8 cellular contexts compared by ENCODE assay signal in the genomic region with DNA sequence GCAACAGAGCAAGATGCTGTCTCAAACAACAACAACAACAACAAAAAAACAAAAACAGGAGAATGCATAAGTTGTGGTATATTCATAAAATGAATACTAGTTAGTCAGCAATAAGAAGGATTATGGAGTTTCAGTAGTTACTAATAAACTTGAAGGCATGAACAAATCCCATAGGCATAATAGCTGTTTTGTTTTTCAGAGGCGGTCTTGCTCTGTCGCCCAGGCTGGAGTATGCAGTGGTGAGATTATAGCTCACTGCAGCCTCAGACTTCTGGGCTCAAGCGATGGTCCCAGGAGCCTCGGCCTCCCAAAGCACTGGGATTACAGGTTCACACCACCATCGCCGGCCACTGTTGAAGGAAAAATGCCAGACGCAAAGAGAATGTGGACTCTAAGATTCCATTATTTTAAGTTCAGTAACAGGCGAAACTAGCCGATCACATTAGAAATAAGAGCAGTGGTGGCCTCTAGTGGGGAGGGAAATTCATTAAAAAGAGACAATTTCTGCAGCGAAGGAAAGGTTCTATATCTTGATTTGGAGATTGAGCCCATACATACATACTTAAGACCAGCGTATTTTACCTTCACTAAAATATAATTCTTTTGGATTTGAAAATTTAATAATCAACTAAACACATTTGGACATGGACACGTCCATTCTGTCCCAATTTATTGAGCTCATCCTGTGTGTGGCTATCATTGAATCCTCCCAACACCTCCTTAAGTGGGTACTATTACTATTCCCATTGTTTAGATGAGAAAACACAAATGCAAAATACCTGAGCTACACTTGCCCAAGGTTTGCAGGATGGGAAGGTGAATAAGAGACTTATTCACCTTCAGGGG. TPM values are rescaled to one million over a fixed set of nuclear protein-coding genes. Genes with fewer than 3 reads are reported as not detected.
DNase-seq lines count a peak whose midpoint lies in the region; ATAC-seq, FAIRE-seq and TF ChIP-seq lines count a peak whose summit lies in the region.

No MANE protein-coding gene starts in this region.

- TF ChIP-seq CTCF in C4-2B (conservative IDR thresholded peaks at IDR 0.05) (peak; percentile 75), suprapubic skin (IDR thresholded peaks at IDR 0.05) (peak; percentile 28 to 38)

- POLR2A ChIA-PET in activated CD8-positive, alpha-beta T cell treated with anti-CD3 and anti-CD28 coated beads, Interleukin-2, amount 10 ng/mL, durations not matched to agents 7 days and 5 days (lab: Charles Lee) = interaction anchor here (1.0 to 2.8 kb wide), 5 partner anchors 23 to 47 kb away, joined by 3 to 26 read pairs (median 4); partner anchors contain the start of genes HDAC11 and NUP210

- peak overlapping the region; percentile 89 for H3K4me3 Mint-ChIP-seq in activated CD8-positive, alpha-beta T cell treated with anti-CD3 and anti-CD28 coated beads, Interleukin-2, amount 10 ng/mL, durations not matched to agents 7 days and 5 days

- H3K9me3 ChIP-seq in suprapubic skin = no peaks in the 10 kb centered on the region

- 20% methylated on average over 12 of the region's 12 CpGs for WGBS in suprapubic skin

- FAIRE-seq in H54 (lab: Jason Lieb, UNC) = no peak

- no peak for ATAC-seq in activated CD8-positive, alpha-beta T cell treated with anti-CD3 and anti-CD28 coated beads, Interleukin-2, amount 10 ng/mL, durations not matched to agents 7 days and 5 days

- TF ChIP-seq POLR2A in H54 (IDR thresholded peaks at IDR 0.05; ENCODE audit: low read depth, low read length) (no peak), suprapubic skin (IDR thresholded peaks at IDR 0.05) (no peak)

- CTCF ChIA-PET in activated CD8-positive, alpha-beta T cell treated with anti-CD3 and anti-CD28 coated beads, Interleukin-2, amount 10 ng/mL, durations not matched to agents 7 days and 5 days (lab: Charles Lee) = interaction anchor here (0.6 to 6.4 kb wide), 51 partner anchors 8 to 752 kb away, joined by 3 to 169 read pairs (median 5); partner anchors contain the start of genes HDAC11 and NUP210

- H3K27ac ChIP-seq in C4-2B (peak overlapping the region; percentile 56; the same call in 1 of the 2 replicates), epithelial cell of prostate (peak overlapping the region; percentile 71), suprapubic skin (peak overlapping the region; percentile 30)

- H3K4me3 ChIP-seq in suprapubic skin = peak overlapping the region; percentile 45

- DNase-seq in H54 (ENCODE audit: insufficient read length, low spot score) (peak; percentile 33), NCI-H510A treated with DMSO at 0.1 percent for 48 hours (lab: John Stamatoyannopoulos, UW) (peak; percentile 36), epithelial cell of prostate (ENCODE audit: low read depth, low spot score) (no peak), mucosa of gallbladder (ENCODE audit: low spot score) (peak; percentile 54), suprapubic skin (ENCODE audit: low spot score in 2 of 2) (no peak), NCI-H187 treated with DMSO at 0.1 percent for 48 hours (lab: John Stamatoyannopoulos, UW) (no peak)
- peak; percentile 71 for DNase-seq in activated CD8-positive, alpha-beta T cell treated with anti-CD3 and anti-CD28 coated beads, Interleukin-2, amount 10 ng/mL, durations not matched to agents 7 days and 5 days

- H3K9me3 Mint-ChIP-seq in activated CD8-positive, alpha-beta T cell treated with anti-CD3 and anti-CD28 coated beads, Interleukin-2, amount 10 ng/mL, durations not matched to agents 7 days and 5 days (ENCODE audit: insufficient read depth) = no peaks in the 10 kb centered on the region

- no peak for TF ChIP-seq EP300 in suprapubic skin (IDR thresholded peaks at IDR 0.05)

- H3K4me1 Mint-ChIP-seq in activated CD8-positive, alpha-beta T cell treated with anti-CD3 and anti-CD28 coated beads, Interleukin-2, amount 10 ng/mL, durations not matched to agents 7 days and 5 days (ENCODE audit: low read depth) = peaks cover 27% of the 10 kb centered on the region

- peaks cover 22% of the 10 kb centered on the region for H3K4me1 ChIP-seq in suprapubic skin

- H3K27me3 ChIP-seq in suprapubic skin = no peaks in the 10 kb centered on the region

- no peaks in the 10 kb centered on the region for H3K36me3 ChIP-seq in suprapubic skin

- H3K27ac Mint-ChIP-seq in activated CD8-positive, alpha-beta T cell treated with anti-CD3 and anti-CD28 coated beads, Interleukin-2, amount 10 ng/mL, durations not matched to agents 7 days and 5 days = peak overlapping the region; percentile 86

- no peaks in the 10 kb centered on the region for H3K27me3 Mint-ChIP-seq in activated CD8-positive, alpha-beta T cell treated with anti-CD3 and anti-CD28 coated beads, Interleukin-2, amount 10 ng/mL, durations not matched to agents 7 days and 5 days (ENCODE audit: low read depth)

- H3K36me3 Mint-ChIP-seq in activated CD8-positive, alpha-beta T cell treated with anti-CD3 and anti-CD28 coated beads, Interleukin-2, amount 10 ng/mL, durations not matched to agents 7 days and 5 days (ENCODE audit: low read depth) = no peaks in the 10 kb centered on the region

RNA-seq across cellular contexts. Expression of gene HDAC11, which starts 27.4 kb away (rescaled TPM):
- total RNA-seq in activated CD8-positive, alpha-beta T cell treated with anti-CD3 and anti-CD28 coated beads, Interleukin-2, amount 10 ng/mL, durations not matched to agents 7 days and 5 days = under 1 TPM; 0.87 to 0.99 TPM
- 43.7 TPM for total RNA-seq in mucosa of gallbladder
- 10 to 100 TPM; 16.7 to 28.3 (median 27.5) TPM for total RNA-seq in suprapubic skin

RNA-seq across cellular contexts. Expression of gene NUP210, which starts 32.6 kb away (rescaled TPM):
- 100 to 1,000 TPM; 202 to 206 TPM for total RNA-seq in activated CD8-positive, alpha-beta T cell treated with anti-CD3 and anti-CD28 coated beads, Interleukin-2, amount 10 ng/mL, durations not matched to agents 7 days and 5 days
- total RNA-seq in mucosa of gallbladder = 12.1 TPM
- total RNA-seq in suprapubic skin = 10 to 100 TPM in 1 of 4 donors, 1 to 10 TPM in 3; 3.1 to 15.4 (median 5.0) TPM

Comparison
In these comparisons a context has a peak if more than half of its experiments do, and no peak if none do; other contexts are left out.
1. DNase-seq: peak in H54 (single experiment), NCI-H510A treated with DMSO at 0.1 percent for 48 hours (single experiment), activated CD8-positive, alpha-beta T cell treated with anti-CD3 and anti-CD28 coated beads, Interleukin-2, amount 10 ng/mL, durations not matched to agents 7 days and 5 days (single experiment) and mucosa of gallbladder (single experiment); none in epithelial cell of prostate (single experiment), suprapubic skin (0 of 2) and NCI-H187 treated with DMSO at 0.1 percent for 48 hours (single experiment).
2. RNA of gene HDAC11, which starts 27.4 kb away (total RNA-seq): 43.7 TPM in mucosa of gallbladder (single experiment) and 16.7 to 28.3 TPM in suprapubic skin; 0.87 to 0.99 TPM in activated CD8-positive, alpha-beta T cell treated with anti-CD3 and anti-CD28 coated beads, Interleukin-2, amount 10 ng/mL, durations not matched to agents 7 days and 5 days; every median in the first group is over 4 times any median in the second.
3. RNA of gene NUP210, which starts 32.6 kb away (total RNA-seq): 202 to 206 TPM in activated CD8-positive, alpha-beta T cell treated with anti-CD3 and anti-CD28 coated beads, Interleukin-2, amount 10 ng/mL, durations not matched to agents 7 days and 5 days; 12.1 TPM in mucosa of gallbladder (single experiment) and 3.1 to 15.4 TPM in suprapubic skin; every median in the first group is over 10 times any median in the second.
4. Peak in every context shown above with its lines, with median percentiles within 50 percentile points of each other: H3K27ac ChIP-seq.